ENCODE assay signal across 25 cellular contexts in genomic region chr20:53989401-53989800, GRCh38.
"Had no signal": no experiment of that assay in that cellular context is flagged by ENCODE, and none has a peak within 500 bp of the region (broad histone marks: within the 10 kb centered on the region; RNA-seq: fewer than 3 reads in every experiment).

No MANE protein-coding gene starts in this region.

- ATAC-seq: natural killer cell; psoas muscle; right cardiac atrium; stimulated activated effector memory CD8-positive, alpha-beta T cell treated with anti-CD3 and anti-CD28 coated beads, Interleukin-12 subunit alpha, Interleukin-12 subunit beta, amount 100 ng/mL, for 72 hours; stimulated activated naive B cell treated with anti-CD40 and anti-IgM and Interleukin-4, amounts not matched to agents 10 μg/mL and 1 μg/mL and 100 μg/mL, for 72 hours had no signal

- FAIRE-seq: small intestine, urothelium cell line had no signal

- H3K27ac ChIP-seq: neural progenitor cell, ovary, parathyroid adenoma, psoas muscle, sigmoid colon, stomach, thoracic aorta, thyroid gland, upper lobe of left lung, vagina had no signal

- H2AFZ ChIP-seq: neural progenitor cell, parathyroid adenoma had no signal

- H3K9ac ChIP-seq: neural progenitor cell, parathyroid adenoma had no signal

- H3K36me3 ChIP-seq: neural progenitor cell, ovary, sigmoid colon, thoracic aorta, thyroid gland, tibial nerve, upper lobe of left lung, vagina had no signal

- H3K4me1 ChIP-seq: neural progenitor cell, parathyroid adenoma, psoas muscle, sigmoid colon, stomach, thyroid gland, upper lobe of left lung, vagina had no signal

- H3K79me2 ChIP-seq: parathyroid adenoma had no signal

- H3K4me2 ChIP-seq: neural progenitor cell had no signal

- H3K27me3 ChIP-seq: neural progenitor cell, ovary, sigmoid colon, stomach, thyroid gland, tibial nerve, upper lobe of left lung, vagina had no signal

- DNase-seq: natural killer cell; occipital lobe; ovary; posterior cingulate gyrus; psoas muscle; right cardiac atrium; sigmoid colon; small intestine; stimulated activated CD4-positive, alpha-beta T cell treated with anti-CD3 and anti-CD28 coated beads, Interleukin-15, amount 100 ng/mL, for 24 hours; stimulated activated CD4-positive, alpha-beta T cell treated with anti-CD3 and anti-CD28 coated beads, Interleukin-2, amount 100 ng/mL, for 24 hours; stimulated activated CD4-positive, alpha-beta T cell treated with anti-CD3 and anti-CD28 coated beads, Interleukin-2, amount 100 ng/mL, for 48 hours; stimulated activated CD4-positive, alpha-beta T cell treated with anti-CD3 and anti-CD28 coated beads, Interleukin-4, amount 100 ng/mL, for 24 hours; stimulated activated naive B cell treated with anti-CD40 and anti-IgM and Interleukin-4, amounts not matched to agents 10 μg/mL and 1 μg/mL and 100 μg/mL, for 72 hours; stimulated activated naive CD4-positive, alpha-beta T cell treated with Interleukin-2 at 50 U/mL for 16 hours; stomach; thyroid gland; trophoblast cell; upper lobe of left lung had no signal

- H3K4me3 ChIP-seq: neural progenitor cell, ovary, psoas muscle, sigmoid colon, stomach, thoracic aorta, thyroid gland, tibial nerve, upper lobe of left lung, vagina had no signal

- H3K9me3 ChIP-seq: ovary, psoas muscle, sigmoid colon, stomach, thoracic aorta, thyroid gland, tibial nerve, upper lobe of left lung, vagina had no signal
